2 cellular contexts compared by ENCODE assay signal in the genomic region with DNA sequence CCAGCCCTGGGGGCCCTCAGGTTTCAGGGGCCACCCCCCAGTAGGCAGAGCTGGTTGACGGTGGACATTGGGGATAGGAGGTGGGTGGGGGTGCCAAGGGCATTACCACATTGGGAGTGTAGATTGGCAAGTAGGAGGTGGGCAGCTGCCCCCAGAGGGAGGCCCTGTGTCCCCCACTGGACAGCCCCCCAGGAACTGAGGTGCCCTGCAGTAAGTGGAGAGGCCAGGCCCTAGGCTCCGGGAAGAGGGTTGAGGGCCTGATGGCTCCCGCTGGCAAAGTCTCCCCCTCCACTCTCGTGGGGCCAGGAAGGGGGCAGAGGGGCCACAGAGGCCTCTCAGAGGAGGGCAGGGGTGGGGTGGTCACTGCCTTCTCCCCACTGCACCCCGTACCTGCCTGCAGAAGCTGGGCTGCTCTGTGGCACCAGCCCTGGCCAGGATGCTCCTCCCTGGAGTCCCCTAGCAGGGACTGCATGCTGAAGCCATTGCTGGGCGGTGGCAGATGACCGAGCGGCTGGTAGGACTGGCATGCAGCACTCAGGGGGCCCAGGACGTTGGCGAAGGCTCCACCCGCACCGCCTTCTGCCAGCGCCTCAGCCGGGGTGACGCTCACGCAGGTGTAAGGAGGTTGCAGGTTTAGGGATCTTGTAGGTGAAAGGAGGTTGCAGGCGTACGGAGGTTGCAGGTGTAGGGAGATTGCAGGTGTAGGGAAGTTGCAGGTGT.
A peak's percentile ranks its signal among the peaks of the same experiment; 100 is the strongest.
TF ChIP-seq lines count a peak whose summit lies in the region.

No MANE protein-coding gene starts in this region.

TF ChIP-seq in HepG2, 621 proteins besides CTCF, POLR2A, EP300 and RAD21 (continues in another document):
- TF ChIP-seq ZNF383 (CRISPR knock-in tag; IDR thresholded peaks at IDR 0.05; ENCODE audit: borderline replicate concordance) (no peak), BHLHE40 (IDR thresholded peaks at IDR 0.05; ENCODE audit: low read length) (no peak), HNF4A (CRISPR knock-in tag; IDR thresholded peaks at IDR 0.05) (no peak), RXRB (CRISPR knock-in tag; IDR thresholded peaks at IDR 0.05; ENCODE audit: borderline replicate concordance) (no peak), ZNF746 (CRISPR knock-in tag; IDR thresholded peaks at IDR 0.05) (no peak), YY1 (IDR thresholded peaks at IDR 0.05; ENCODE audit: insufficient read depth, insufficient replicate concordance, low read depth, low read length) (no peak), ZSCAN20 (CRISPR knock-in tag; IDR thresholded peaks at IDR 0.05; ENCODE audit: borderline replicate concordance) (no peak), NR3C1 (CRISPR knock-in tag; IDR thresholded peaks at IDR 0.05) (no peak)
- TF ChIP-seq, protein P1, sequence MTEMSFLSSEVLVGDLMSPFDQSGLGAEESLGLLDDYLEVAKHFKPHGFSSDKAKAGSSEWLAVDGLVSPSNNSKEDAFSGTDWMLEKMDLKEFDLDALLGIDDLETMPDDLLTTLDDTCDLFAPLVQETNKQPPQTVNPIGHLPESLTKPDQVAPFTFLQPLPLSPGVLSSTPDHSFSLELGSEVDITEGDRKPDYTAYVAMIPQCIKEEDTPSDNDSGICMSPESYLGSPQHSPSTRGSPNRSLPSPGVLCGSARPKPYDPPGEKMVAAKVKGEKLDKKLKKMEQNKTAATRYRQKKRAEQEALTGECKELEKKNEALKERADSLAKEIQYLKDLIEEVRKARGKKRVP (CRISPR knock-in tag; IDR thresholded peaks at IDR 0.05) = no peak
- TF ChIP-seq, protein P2, sequence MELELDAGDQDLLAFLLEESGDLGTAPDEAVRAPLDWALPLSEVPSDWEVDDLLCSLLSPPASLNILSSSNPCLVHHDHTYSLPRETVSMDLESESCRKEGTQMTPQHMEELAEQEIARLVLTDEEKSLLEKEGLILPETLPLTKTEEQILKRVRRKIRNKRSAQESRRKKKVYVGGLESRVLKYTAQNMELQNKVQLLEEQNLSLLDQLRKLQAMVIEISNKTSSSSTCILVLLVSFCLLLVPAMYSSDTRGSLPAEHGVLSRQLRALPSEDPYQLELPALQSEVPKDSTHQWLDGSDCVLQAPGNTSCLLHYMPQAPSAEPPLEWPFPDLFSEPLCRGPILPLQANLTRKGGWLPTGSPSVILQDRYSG (CRISPR knock-in tag; IDR thresholded peaks at IDR 0.05) = no peak
- TF ChIP-seq, protein P3, sequence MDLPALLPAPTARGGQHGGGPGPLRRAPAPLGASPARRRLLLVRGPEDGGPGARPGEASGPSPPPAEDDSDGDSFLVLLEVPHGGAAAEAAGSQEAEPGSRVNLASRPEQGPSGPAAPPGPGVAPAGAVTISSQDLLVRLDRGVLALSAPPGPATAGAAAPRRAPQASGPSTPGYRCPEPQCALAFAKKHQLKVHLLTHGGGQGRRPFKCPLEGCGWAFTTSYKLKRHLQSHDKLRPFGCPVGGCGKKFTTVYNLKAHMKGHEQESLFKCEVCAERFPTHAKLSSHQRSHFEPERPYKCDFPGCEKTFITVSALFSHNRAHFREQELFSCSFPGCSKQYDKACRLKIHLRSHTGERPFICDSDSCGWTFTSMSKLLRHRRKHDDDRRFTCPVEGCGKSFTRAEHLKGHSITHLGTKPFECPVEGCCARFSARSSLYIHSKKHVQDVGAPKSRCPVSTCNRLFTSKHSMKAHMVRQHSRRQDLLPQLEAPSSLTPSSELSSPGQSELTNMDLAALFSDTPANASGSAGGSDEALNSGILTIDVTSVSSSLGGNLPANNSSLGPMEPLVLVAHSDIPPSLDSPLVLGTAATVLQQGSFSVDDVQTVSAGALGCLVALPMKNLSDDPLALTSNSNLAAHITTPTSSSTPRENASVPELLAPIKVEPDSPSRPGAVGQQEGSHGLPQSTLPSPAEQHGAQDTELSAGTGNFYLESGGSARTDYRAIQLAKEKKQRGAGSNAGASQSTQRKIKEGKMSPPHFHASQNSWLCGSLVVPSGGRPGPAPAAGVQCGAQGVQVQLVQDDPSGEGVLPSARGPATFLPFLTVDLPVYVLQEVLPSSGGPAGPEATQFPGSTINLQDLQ (CRISPR knock-in tag; IDR thresholded peaks at IDR 0.05) = no peak
- TF ChIP-seq, protein P4, sequence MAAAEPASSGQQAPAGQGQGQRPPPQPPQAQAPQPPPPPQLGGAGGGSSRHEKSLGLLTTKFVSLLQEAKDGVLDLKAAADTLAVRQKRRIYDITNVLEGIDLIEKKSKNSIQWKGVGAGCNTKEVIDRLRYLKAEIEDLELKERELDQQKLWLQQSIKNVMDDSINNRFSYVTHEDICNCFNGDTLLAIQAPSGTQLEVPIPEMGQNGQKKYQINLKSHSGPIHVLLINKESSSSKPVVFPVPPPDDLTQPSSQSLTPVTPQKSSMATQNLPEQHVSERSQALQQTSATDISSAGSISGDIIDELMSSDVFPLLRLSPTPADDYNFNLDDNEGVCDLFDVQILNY (CRISPR knock-in tag; conservative IDR thresholded peaks at IDR 0.05) = no peak
- TF ChIP-seq, protein P5, sequence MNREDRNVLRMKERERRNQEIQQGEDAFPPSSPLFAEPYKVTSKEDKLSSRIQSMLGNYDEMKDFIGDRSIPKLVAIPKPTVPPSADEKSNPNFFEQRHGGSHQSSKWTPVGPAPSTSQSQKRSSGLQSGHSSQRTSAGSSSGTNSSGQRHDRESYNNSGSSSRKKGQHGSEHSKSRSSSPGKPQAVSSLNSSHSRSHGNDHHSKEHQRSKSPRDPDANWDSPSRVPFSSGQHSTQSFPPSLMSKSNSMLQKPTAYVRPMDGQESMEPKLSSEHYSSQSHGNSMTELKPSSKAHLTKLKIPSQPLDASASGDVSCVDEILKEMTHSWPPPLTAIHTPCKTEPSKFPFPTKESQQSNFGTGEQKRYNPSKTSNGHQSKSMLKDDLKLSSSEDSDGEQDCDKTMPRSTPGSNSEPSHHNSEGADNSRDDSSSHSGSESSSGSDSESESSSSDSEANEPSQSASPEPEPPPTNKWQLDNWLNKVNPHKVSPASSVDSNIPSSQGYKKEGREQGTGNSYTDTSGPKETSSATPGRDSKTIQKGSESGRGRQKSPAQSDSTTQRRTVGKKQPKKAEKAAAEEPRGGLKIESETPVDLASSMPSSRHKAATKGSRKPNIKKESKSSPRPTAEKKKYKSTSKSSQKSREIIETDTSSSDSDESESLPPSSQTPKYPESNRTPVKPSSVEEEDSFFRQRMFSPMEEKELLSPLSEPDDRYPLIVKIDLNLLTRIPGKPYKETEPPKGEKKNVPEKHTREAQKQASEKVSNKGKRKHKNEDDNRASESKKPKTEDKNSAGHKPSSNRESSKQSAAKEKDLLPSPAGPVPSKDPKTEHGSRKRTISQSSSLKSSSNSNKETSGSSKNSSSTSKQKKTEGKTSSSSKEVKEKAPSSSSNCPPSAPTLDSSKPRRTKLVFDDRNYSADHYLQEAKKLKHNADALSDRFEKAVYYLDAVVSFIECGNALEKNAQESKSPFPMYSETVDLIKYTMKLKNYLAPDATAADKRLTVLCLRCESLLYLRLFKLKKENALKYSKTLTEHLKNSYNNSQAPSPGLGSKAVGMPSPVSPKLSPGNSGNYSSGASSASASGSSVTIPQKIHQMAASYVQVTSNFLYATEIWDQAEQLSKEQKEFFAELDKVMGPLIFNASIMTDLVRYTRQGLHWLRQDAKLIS (CRISPR knock-in tag; IDR thresholded peaks at IDR 0.05) = no peak
- TF ChIP-seq, protein P6, sequence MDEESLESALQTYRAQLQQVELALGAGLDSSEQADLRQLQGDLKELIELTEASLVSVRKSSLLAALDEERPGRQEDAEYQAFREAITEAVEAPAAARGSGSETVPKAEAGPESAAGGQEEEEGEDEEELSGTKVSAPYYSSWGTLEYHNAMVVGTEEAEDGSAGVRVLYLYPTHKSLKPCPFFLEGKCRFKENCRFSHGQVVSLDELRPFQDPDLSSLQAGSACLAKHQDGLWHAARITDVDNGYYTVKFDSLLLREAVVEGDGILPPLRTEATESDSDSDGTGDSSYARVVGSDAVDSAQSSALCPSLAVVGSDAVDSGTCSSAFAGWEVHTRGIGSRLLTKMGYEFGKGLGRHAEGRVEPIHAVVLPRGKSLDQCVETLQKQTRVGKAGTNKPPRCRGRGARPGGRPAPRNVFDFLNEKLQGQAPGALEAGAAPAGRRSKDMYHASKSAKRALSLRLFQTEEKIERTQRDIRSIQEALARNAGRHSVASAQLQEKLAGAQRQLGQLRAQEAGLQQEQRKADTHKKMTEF (CRISPR knock-in tag; IDR thresholded peaks at IDR 0.05) = no peak

TF ChIP-seq in K562, 482 proteins besides CTCF, POLR2A, EP300 and RAD21:
- no peak for TF ChIP-seq KLF1 (tag; IDR thresholded peaks at IDR 0.05)
- peak; percentile 7 for TF ChIP-seq RBM22 (IDR thresholded peaks at IDR 0.05; ENCODE audit: low read depth, low read length, poor library complexity, severe bottlenecking)
TF ChIP-seq in K562: peak in this region for 1.
